ENCODE assay signal across 19 cellular contexts in genomic region chr6:73964455-73964854, GRCh38.
A peak's percentile ranks its signal among the peaks of the same experiment; 100 is the strongest.
DNase-seq lines count a peak whose midpoint lies in the region; ATAC-seq, FAIRE-seq and TF ChIP-seq lines count a peak whose summit lies in the region.
"Had no signal": no experiment of that assay in that cellular context is flagged by ENCODE, and none has a peak within 500 bp of the region (broad histone marks: within the 10 kb centered on the region; RNA-seq: fewer than 3 reads in every experiment).

No MANE protein-coding gene starts in this region.

- H3K14ac ChIP-seq in mesenchymal stem cell (ENCODE audit: low read length in 2 of 2): no peak overlapping the region

- no peak overlapping the region for H2BK15ac ChIP-seq in mesenchymal stem cell (ENCODE audit: low read depth, poor library complexity, severe bottlenecking)

- no peak overlapping the region for H3K4ac ChIP-seq in mesenchymal stem cell (ENCODE audit: low read depth in 1 of 2, low read length in 2 of 2)

- H3K4me2 ChIP-seq in mesenchymal stem cell (ENCODE audit: low read length, poor library complexity, severe bottlenecking): no peak overlapping the region
- H3K4me2 ChIP-seq: BLaER1 treated with 17β-estradiol and CSF1 and Interleukin-3, amounts not matched to agents 10 nM and 100 nM had no signal

- H2AFZ ChIP-seq in mesenchymal stem cell (ENCODE audit: low read depth, low read length): no peak overlapping the region

- no peaks in the 10 kb centered on the region for H3K36me3 Mint-ChIP-seq in activated T-cell treated with anti-CD3 and anti-CD28 coated beads, Interleukin-2, amount 50 U/mL, for 72 hours (ENCODE audit: insufficient read depth in 2 of 2)
- H3K36me3 Mint-ChIP-seq: CD8-positive, alpha-beta T cell had no signal

- no peak overlapping the region for H2BK12ac ChIP-seq in mesenchymal stem cell (ENCODE audit: low read length in 2 of 2)

- no peaks in the 10 kb centered on the region for H3K27me3 ChIP-seq in mesenchymal stem cell (ENCODE audit: control insufficient read depth in 1 of 2, insufficient read depth in 1 of 2, low read length in 2 of 2)
- H3K27me3 ChIP-seq in sigmoid colon: no peaks in the 10 kb centered on the region
- H3K27me3 ChIP-seq: BLaER1 treated with 17β-estradiol and CSF1 and Interleukin-3, amounts not matched to agents 10 nM and 100 nM had no signal

- no peak overlapping the region for H4K8ac ChIP-seq in mesenchymal stem cell (ENCODE audit: low read length)

- TF ChIP-seq CTCF in sigmoid colon (IDR thresholded peaks at IDR 0.05) (no peak), GM10248 (IDR thresholded peaks at IDR 0.05; ENCODE audit: control extremely low read depth, extremely low read depth, low read depth, missing control alignments) (no peak)

- H3K27ac ChIP-seq in mesenchymal stem cell (ENCODE audit: low read length, poor library complexity, severe bottlenecking): no peak overlapping the region
- H3K27ac ChIP-seq in sigmoid colon: peak overlapping the region in 3 of 4 donors; percentile 1 to 64 (median 40)
- H3K27ac ChIP-seq: BLaER1 treated with 17β-estradiol and CSF1 and Interleukin-3, amounts not matched to agents 10 nM and 100 nM had no signal

- H3K4me3 ChIP-seq in mesenchymal stem cell (ENCODE audit: insufficient read depth in 1 of 2, low read depth in 1 of 2, low read length in 2 of 2): no peak overlapping the region
- no peak overlapping the region for H3K4me3 ChIP-seq in sigmoid colon
- H3K4me3 ChIP-seq: BLaER1 treated with 17β-estradiol and CSF1 and Interleukin-3, amounts not matched to agents 10 nM and 100 nM; GM12878 had no signal

- CTCF ChIA-PET in GM10248 (lab: Yijun Ruan, JAX): interaction anchor here (1.2 to 1.5 kb wide), 3 partner anchors 16 to 197 kb away, joined by 3 read pairs; no protein-coding TSS in a partner anchor

- ATAC-seq in activated T-cell treated with anti-CD3 and anti-CD28 coated beads, Interleukin-2, amount 50 U/mL, for 72 hours (replicated peaks in 1 of 2): no peak
- ATAC-seq: CD8-positive, alpha-beta T cell; GM12878; HCT116; HepG2 had no signal

- intact Hi-C loops in sigmoid colon (cut with DNase I): loop anchor here (10.0 kb wide), 2 partner anchors 110 to 220 kb away; no protein-coding TSS in a partner anchor

- H3K4me1 ChIP-seq in mesenchymal stem cell (ENCODE audit: control insufficient read depth, insufficient read depth, low read depth, low read length): no peaks in the 10 kb centered on the region
- peaks cover 0 to 36% (median 19%) of the 10 kb centered on the region in 4 donors for H3K4me1 ChIP-seq in sigmoid colon

- TF ChIP-seq EP300 in sigmoid colon (IDR thresholded peaks at IDR 0.05): no peak

- no peak overlapping the region for H3K27ac Mint-ChIP-seq in activated T-cell treated with anti-CD3 and anti-CD28 coated beads, Interleukin-2, amount 50 U/mL, for 72 hours
- H3K27ac Mint-ChIP-seq: B cell; CD8-positive, alpha-beta T cell; HFFc6 had no signal

- no peaks in the 10 kb centered on the region for H3K79me1 ChIP-seq in mesenchymal stem cell (replicated peaks; ENCODE audit: low read length, poor library complexity, severe bottlenecking)

- H2BK5ac ChIP-seq in mesenchymal stem cell (ENCODE audit: low read depth, low read length, poor library complexity, severe bottlenecking): no peak overlapping the region

- H3K9ac ChIP-seq in mesenchymal stem cell (ENCODE audit: low read length): no peak overlapping the region
- H3K9ac ChIP-seq: BLaER1 treated with 17β-estradiol and CSF1 and Interleukin-3, amounts not matched to agents 10 nM and 100 nM had no signal

- H3K4me1 Mint-ChIP-seq in activated T-cell treated with anti-CD3 and anti-CD28 coated beads, Interleukin-2, amount 50 U/mL, for 72 hours (ENCODE audit: low read depth): no peaks in the 10 kb centered on the region
- H3K4me1 Mint-ChIP-seq: B cell had no signal

- TF ChIP-seq POLR2A in sigmoid colon (IDR thresholded peaks at IDR 0.05): no peak

- WGBS in mesenchymal stem cell: no CpG with 5 or more reads among the region's 1 CpG
- 39 to 58% methylated on average over 1 of the region's 1 CpG for WGBS in sigmoid colon, 2 donors

- no peaks in the 10 kb centered on the region for H3K27me3 Mint-ChIP-seq in activated T-cell treated with anti-CD3 and anti-CD28 coated beads, Interleukin-2, amount 50 U/mL, for 72 hours (ENCODE audit: low read depth)
- H3K27me3 Mint-ChIP-seq: B cell had no signal

- no peak overlapping the region for H3K18ac ChIP-seq in mesenchymal stem cell (ENCODE audit: low read depth in 1 of 2, low read length in 2 of 2)

- H3K9me3 Mint-ChIP-seq in activated T-cell treated with anti-CD3 and anti-CD28 coated beads, Interleukin-2, amount 50 U/mL, for 72 hours: no peaks in the 10 kb centered on the region
- H3K9me3 Mint-ChIP-seq: CD8-positive, alpha-beta T cell; HFFc6 had no signal

- H3K9me3 ChIP-seq in mesenchymal stem cell (ENCODE audit: control insufficient read depth, low read length): no peaks in the 10 kb centered on the region
- no peaks in the 10 kb centered on the region for H3K9me3 ChIP-seq in sigmoid colon
- H3K9me3 ChIP-seq: BLaER1 treated with 17β-estradiol and CSF1 and Interleukin-3, amounts not matched to agents 10 nM and 100 nM had no signal

- no peaks in the 10 kb centered on the region for H3K36me3 ChIP-seq in mesenchymal stem cell (ENCODE audit: control insufficient read depth in 1 of 2, insufficient read depth in 2 of 2, low read depth in 1 of 2, low read length in 2 of 2)
- no peaks in the 10 kb centered on the region for H3K36me3 ChIP-seq in sigmoid colon
- H3K36me3 ChIP-seq: BLaER1 treated with 17β-estradiol and CSF1 and Interleukin-3, amounts not matched to agents 10 nM and 100 nM had no signal

- no peak overlapping the region for H3K23ac ChIP-seq in mesenchymal stem cell (ENCODE audit: low read length in 2 of 2)

- peak; percentile 98 for FAIRE-seq in endometrium (lab: Jason Lieb, UNC)
- FAIRE-seq: GM12878, HepG2 had no signal

- H3K4me3 Mint-ChIP-seq in activated T-cell treated with anti-CD3 and anti-CD28 coated beads, Interleukin-2, amount 50 U/mL, for 72 hours: no peak overlapping the region
- H3K4me3 Mint-ChIP-seq: B cell; CD8-positive, alpha-beta T cell; HFFc6 had no signal

- POLR2A ChIA-PET in GM10248 (lab: Yijun Ruan, JAX): no interaction called here

- H4K91ac ChIP-seq in mesenchymal stem cell (ENCODE audit: low read length): no peak overlapping the region

- peak; percentile 12 for DNase-seq in M059J (ENCODE audit: low read depth)
- DNase-seq in mesenchymal stem cell: peak; percentile 41
- DNase-seq in sigmoid colon: no peak
- no peak for DNase-seq in GM10248 (ENCODE audit: extremely low spot score)
- no peak for DNase-seq in stimulated activated naive CD4-positive, alpha-beta T cell (lab: John Stamatoyannopoulos, UW)
- DNase-seq in activated T-cell treated with anti-CD3 and anti-CD28 coated beads, Interleukin-2, amount 50 U/mL, for 72 hours: no peak
- DNase-seq: Calu3; CD8-positive, alpha-beta T cell; DMS79 treated with DMSO at 0.1 percent for 48 hours; GF-D8; GOT3; H7; HFFc6 had no signal

- no peak overlapping the region for H2BK120ac ChIP-seq in mesenchymal stem cell (ENCODE audit: low read depth, low read length)

- H2AK5ac ChIP-seq in mesenchymal stem cell (ENCODE audit: low read length, severe bottlenecking): no peak overlapping the region

Comparison
In these comparisons a context has a peak if more than half of its experiments do, and no peak if none do; other contexts are left out.
1. DNase-seq: peak in M059J (single experiment) and mesenchymal stem cell (single experiment); none in sigmoid colon (single experiment), GM10248 (single experiment), stimulated activated naive CD4-positive, alpha-beta T cell (0 of 6) and activated T-cell treated with anti-CD3 and anti-CD28 coated beads, Interleukin-2, amount 50 U/mL, for 72 hours (0 of 2).